ENCODE assay signal across 8 cellular contexts in the genomic region with DNA sequence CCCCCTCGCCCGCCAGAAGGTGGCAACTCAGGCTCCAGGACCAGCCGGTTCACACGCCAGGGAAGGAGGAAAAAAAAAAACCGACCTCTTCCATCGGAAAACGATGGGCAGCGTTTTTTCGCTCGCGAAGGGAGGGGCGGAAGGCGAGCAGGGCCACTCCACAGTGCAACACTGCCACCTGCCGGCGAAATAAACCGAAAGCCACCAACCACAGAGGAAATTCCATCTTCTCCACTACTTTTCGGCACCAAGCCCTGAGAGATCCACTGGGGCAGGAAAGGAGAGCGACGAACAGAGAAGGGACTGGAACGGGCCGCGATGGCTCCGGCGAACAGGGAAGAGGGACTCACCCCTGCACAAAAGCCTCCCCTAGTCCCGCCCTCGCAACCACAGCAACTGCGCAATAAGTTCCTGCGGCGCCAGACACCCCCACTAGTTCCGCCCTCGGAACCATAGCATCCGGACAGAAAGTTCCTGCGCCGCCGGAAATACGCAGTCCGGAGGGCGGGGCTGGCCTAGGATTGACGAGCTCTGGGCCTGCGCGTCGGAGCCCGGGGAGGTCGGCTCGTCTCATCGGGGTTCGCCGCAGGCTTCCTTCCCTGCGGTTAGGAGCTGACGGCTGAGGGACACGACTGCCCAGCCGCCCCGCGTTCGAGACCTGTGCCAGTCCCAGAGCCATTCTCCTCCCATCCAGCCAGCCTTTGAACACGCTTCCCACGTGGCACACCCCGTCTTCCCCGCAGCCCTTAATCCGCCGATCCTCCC. TPM values are rescaled to one million over a fixed set of nuclear protein-coding genes. Genes with fewer than 3 reads are reported as not detected.
A peak's percentile ranks its signal among the peaks of the same experiment; 100 is the strongest.
DNase-seq lines count a peak whose midpoint lies in the region; ATAC-seq and TF ChIP-seq lines count a peak whose summit lies in the region.

No MANE protein-coding gene starts in this region.

- TF ChIP-seq CTCF in vagina (IDR thresholded peaks at IDR 0.05): peak; percentile 86 to 100 (median 97)

- intact Hi-C loops in left ventricle myocardium superior (cut with micrococcal nuclease): no loop called here
- intact Hi-C loops in vagina (cut with DNase I): no loop called here

- no peaks in the 10 kb centered on the region for H3K36me3 ChIP-seq in vagina

- peak; percentile 92 for ATAC-seq in GM18499 (IDR thresholded peaks at IDR 0.05; ENCODE audit: insufficient read depth, unreplicated experiment)
- ATAC-seq in HG02938 (IDR thresholded peaks at IDR 0.05; ENCODE audit: unreplicated experiment): peak; percentile 85
- peak; percentile 99 for ATAC-seq in left ventricle myocardium superior

- peaks cover 7% of the 10 kb centered on the region for H3K4me1 ChIP-seq in vagina

- peak overlapping the region; percentile 100 for H3K27ac ChIP-seq in angular gyrus (ENCODE audit: low read depth, low read length)
- H3K27ac ChIP-seq in vagina: peak overlapping the region; percentile 97

- H3K27me3 ChIP-seq in vagina: no peaks in the 10 kb centered on the region

- H3K36me3 Mint-ChIP-seq in T-helper 1 cell treated with Interleukin-12 subunit alpha and Interleukin-12 subunit beta and Interleukin-4 antibody, amounts not matched to agents 30 μg/mL and 1 μg/mL, for 36 hours (ENCODE audit: low read depth): no peaks in the 10 kb centered on the region

- peak; percentile 84 for DNase-seq in NCI-H1694 (lab: John Stamatoyannopoulos, UW)
- peak; percentile 94 for DNase-seq in left ventricle myocardium superior
- peak; percentile 92 for DNase-seq in putamen (ENCODE audit: low spot score)
- peak; percentile 97 to 98 for DNase-seq in vagina (ENCODE audit: extremely low spot score in 2 of 2)

- peaks cover 5% of the 10 kb centered on the region for H3K27me3 Mint-ChIP-seq in T-helper 1 cell treated with Interleukin-12 subunit alpha and Interleukin-12 subunit beta and Interleukin-4 antibody, amounts not matched to agents 30 μg/mL and 1 μg/mL, for 36 hours (ENCODE audit: low read depth)

- peak overlapping the region; percentile 99 for H3K27ac Mint-ChIP-seq in T-helper 1 cell treated with Interleukin-12 subunit alpha and Interleukin-12 subunit beta and Interleukin-4 antibody, amounts not matched to agents 30 μg/mL and 1 μg/mL, for 36 hours

- peaks cover 4% of the 10 kb centered on the region for H3K4me1 Mint-ChIP-seq in T-helper 1 cell treated with Interleukin-12 subunit alpha and Interleukin-12 subunit beta and Interleukin-4 antibody, amounts not matched to agents 30 μg/mL and 1 μg/mL, for 36 hours (ENCODE audit: low read depth)

- H3K9me3 Mint-ChIP-seq in T-helper 1 cell treated with Interleukin-12 subunit alpha and Interleukin-12 subunit beta and Interleukin-4 antibody, amounts not matched to agents 30 μg/mL and 1 μg/mL, for 36 hours: no peaks in the 10 kb centered on the region

- TF ChIP-seq POLR2A in vagina (IDR thresholded peaks at IDR 0.05): peak in 1 of 2 donors; percentile 84

- H3K4me3 Mint-ChIP-seq in T-helper 1 cell treated with Interleukin-12 subunit alpha and Interleukin-12 subunit beta and Interleukin-4 antibody, amounts not matched to agents 30 μg/mL and 1 μg/mL, for 36 hours: peak overlapping the region; percentile 94

- no peaks in the 10 kb centered on the region for H3K9me3 ChIP-seq in vagina

- H3K4me3 ChIP-seq in vagina: peak overlapping the region; percentile 70 to 76

RNA-seq across cellular contexts. Expression of gene FAM156A, which starts 23.4 kb away (rescaled TPM):
- total RNA-seq in left ventricle myocardium superior (7.3 TPM), vagina (14.7 TPM)

RNA-seq across cellular contexts. Expression of gene FAM156B, which starts 37.8 kb away (rescaled TPM):
- total RNA-seq in left ventricle myocardium superior (5.9 TPM), vagina (18.7 TPM)

Comparison
In these comparisons a context has a peak if more than half of its experiments do, and no peak if none do; other contexts are left out.
1. Peak in every context shown above with its lines: DNase-seq, ATAC-seq, H3K4me3 ChIP-seq and H3K27ac ChIP-seq.